8 cellular contexts compared by ENCODE assay signal in genomic region chr11:14380947-14381555, GRCh38. TPM values are rescaled to one million over a fixed set of nuclear protein-coding genes. Genes with fewer than 3 reads are reported as not detected.
A peak's percentile ranks its signal among the peaks of the same experiment; 100 is the strongest.
DNase-seq lines count a peak whose midpoint lies in the region; ATAC-seq and TF ChIP-seq lines count a peak whose summit lies in the region.

No MANE protein-coding gene starts in this region.

- H3K9me3 ChIP-seq in Panc1 (ENCODE audit: control insufficient read depth, insufficient read depth, low read depth, low read length), result no peaks in the 10 kb centered on the region
- no peaks in the 10 kb centered on the region for H3K9me3 ChIP-seq in neuron (ENCODE audit: low read length)

- DNase-seq in NCI-H82 (lab: John Stamatoyannopoulos, UW) (peak; percentile 26), NCI-H82 treated with DMSO at 0.1 percent for 48 hours (lab: John Stamatoyannopoulos, UW; ENCODE audit: unreplicated experiment) (no peak), Panc1 (ENCODE audit: low read depth, low spot score) (no peak), globus pallidus (ENCODE audit: low spot score) (peak; percentile 52), type B pancreatic cell (ENCODE audit: extremely low spot score, unreplicated experiment) (peak; percentile 74)
- DNase-seq in activated naive CD4-positive, alpha-beta T cell treated with anti-CD3 and anti-CD28 coated beads, Interleukin-2, amount 50 U/mL, for 72 hours (ENCODE audit: low spot score in 2 of 2), result peak; percentile 49 to 69

- H3K27me3 Mint-ChIP-seq in type B pancreatic cell, result peaks cover 73% of the 10 kb centered on the region

- intact Hi-C loops in Panc1 (cut with micrococcal nuclease; ENCODE audit: unreplicated experiment), result no loop called here

- H3K36me3 ChIP-seq in Panc1 (ENCODE audit: control insufficient read depth, insufficient read depth, low read length) (no peaks in the 10 kb centered on the region), neuron (ENCODE audit: insufficient read depth, low read length) (no peaks in the 10 kb centered on the region)

- H2AFZ ChIP-seq in neuron (ENCODE audit: low read depth, low read length), result peak overlapping the region; percentile 93

- ATAC-seq in HG03039 (IDR thresholded peaks at IDR 0.05; ENCODE audit: unreplicated experiment) (peak; percentile 61), Panc1 (peak; percentile 94)
- peak; percentile 91 to 95 for ATAC-seq in activated naive CD4-positive, alpha-beta T cell treated with anti-CD3 and anti-CD28 coated beads, Interleukin-2, amount 50 U/mL, for 72 hours

- H3K4me3 ChIP-seq in Panc1 (ENCODE audit: low read depth in 2 of 2, low read length in 2 of 2) (peak overlapping the region; percentile 48 to 72), neuron (ENCODE audit: low read length) (peak overlapping the region; percentile 42)

- H3K27ac Mint-ChIP-seq in activated naive CD4-positive, alpha-beta T cell treated with anti-CD3 and anti-CD28 coated beads, Interleukin-2, amount 50 U/mL, for 72 hours, result no peak overlapping the region
- H3K27ac Mint-ChIP-seq in type B pancreatic cell, result no peak overlapping the region

- CTCF ChIA-PET in Panc1 (lab: Charles Lee), result no interaction called here

- TF ChIP-seq CTCF in Panc1 (IDR thresholded peaks at IDR 0.05), result no peak
- TF ChIP-seq CTCF in type B pancreatic cell (conservative IDR thresholded peaks at IDR 0.05), result no peak

- BruUV-seq in Panc1 (replicated peaks; lab: Mats Ljungman, UMichigan), result no TSS peak

- no peaks in the 10 kb centered on the region for H3K36me3 Mint-ChIP-seq in activated naive CD4-positive, alpha-beta T cell treated with anti-CD3 and anti-CD28 coated beads, Interleukin-2, amount 50 U/mL, for 72 hours
- H3K36me3 Mint-ChIP-seq in type B pancreatic cell, result no peaks in the 10 kb centered on the region

- peak overlapping the region; percentile 40; the same call in 1 of the 2 replicates for H3K27ac ChIP-seq in Panc1 (ENCODE audit: low read length)

- peak overlapping the region; percentile 83 for H3K4me3 Mint-ChIP-seq in type B pancreatic cell

- in situ Hi-C loops in Panc1 (cut with HindIII; ENCODE audit: low pct_unique_long_range_greater_than_20kb, low sequenced_read_pairs), result no loop called here

- H3K9me3 Mint-ChIP-seq in activated naive CD4-positive, alpha-beta T cell treated with anti-CD3 and anti-CD28 coated beads, Interleukin-2, amount 50 U/mL, for 72 hours, result no peaks in the 10 kb centered on the region
- H3K9me3 Mint-ChIP-seq in type B pancreatic cell, result no peaks in the 10 kb centered on the region

- H3K4me1 ChIP-seq in Panc1 (ENCODE audit: control insufficient read depth, insufficient read depth, low read length), result no peaks in the 10 kb centered on the region
- H3K4me1 ChIP-seq in neuron (ENCODE audit: insufficient read depth, low read length), result peaks cover 9% of the 10 kb centered on the region

- H3K27me3 ChIP-seq in Panc1 (ENCODE audit: control insufficient read depth, insufficient read depth, low read length) (no peaks in the 10 kb centered on the region; the same call in 1 of the 2 replicates), neuron (ENCODE audit: insufficient read depth, low read length) (peaks cover 77% of the 10 kb centered on the region)

- POLR2A ChIA-PET in Panc1 (lab: Charles Lee), result no interaction called here

- H3K4me1 Mint-ChIP-seq in type B pancreatic cell (ENCODE audit: unreplicated experiment), result no peaks in the 10 kb centered on the region

RNA-seq across cellular contexts. Expression of gene RRAS2, which starts 22.1 kb away (rescaled TPM):
- total RNA-seq in Panc1 (2021; ENCODE audit: unreplicated experiment), result 58.4 TPM
- 31.1 TPM for polyA plus RNA-seq in Panc1 (2012; ENCODE audit: insufficient read length)
- total RNA-seq in activated naive CD4-positive, alpha-beta T cell treated with anti-CD3 and anti-CD28 coated beads, Interleukin-2, amount 50 U/mL, for 72 hours, result 10 to 100 TPM; 32.7 to 56.6 TPM
- 36.0 and 41.2 TPM in 2 replicates for total RNA-seq in type B pancreatic cell (ENCODE audit: low replicate concordance)

Comparison
In these comparisons a context has a peak if more than half of its experiments do, and no peak if none do; other contexts are left out.
1. DNase-seq: peak in NCI-H82 (single experiment), activated naive CD4-positive, alpha-beta T cell treated with anti-CD3 and anti-CD28 coated beads, Interleukin-2, amount 50 U/mL, for 72 hours (2 of 2), globus pallidus (single experiment) and type B pancreatic cell (single experiment); none in NCI-H82 treated with DMSO at 0.1 percent for 48 hours (single experiment) and Panc1 (single experiment).
2. Peak in every context shown above with its lines, with median percentiles within 50 percentile points of each other: ATAC-seq.